Comparison of ENCODE assay signal across 10 cellular contexts in the genomic region with DNA sequence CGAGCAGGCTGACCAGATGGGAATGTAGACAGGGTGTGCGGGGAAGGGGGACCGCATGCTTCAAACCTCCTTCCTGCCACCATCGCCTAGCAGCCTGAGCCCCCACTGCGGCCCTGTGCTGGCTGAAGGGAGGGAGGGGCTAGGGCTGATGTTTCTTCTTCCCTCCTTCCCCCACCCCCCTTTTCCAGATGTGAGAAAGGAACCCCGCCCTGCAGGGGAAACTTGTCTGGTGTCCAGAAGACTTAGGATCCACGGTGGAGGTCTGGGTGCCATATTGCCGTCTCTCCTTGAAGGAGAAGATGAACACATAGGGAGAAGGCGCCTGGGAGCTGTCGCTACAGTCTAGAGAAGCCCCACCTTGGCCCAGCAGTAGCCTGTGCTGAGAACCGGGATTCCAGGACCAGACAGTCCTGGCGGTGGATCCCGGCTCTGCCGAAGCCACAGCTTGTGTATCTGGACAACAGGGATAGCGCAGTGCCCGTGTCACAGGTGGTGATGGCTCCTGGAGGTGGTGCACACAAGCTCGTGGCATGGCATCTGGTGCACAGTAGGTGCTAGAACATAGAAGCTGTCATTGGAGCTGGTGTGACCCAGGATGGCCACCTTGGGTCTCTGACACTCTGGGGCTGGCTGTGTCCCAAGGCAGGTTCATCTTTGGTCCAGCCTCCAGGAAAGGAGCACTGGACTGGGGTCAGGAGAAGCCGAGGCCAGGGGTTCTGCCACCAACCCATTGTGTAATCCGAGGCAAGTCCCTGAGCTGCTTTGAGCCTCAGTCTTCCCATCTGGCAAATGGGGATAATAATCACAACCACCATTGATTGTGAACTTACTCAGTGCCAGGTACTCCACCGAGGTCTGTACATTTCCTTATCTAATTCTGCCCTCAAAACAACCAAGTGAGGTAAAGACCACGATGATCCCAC.
A peak's percentile ranks its signal among the peaks of the same experiment; 100 is the strongest.
DNase-seq lines count a peak whose midpoint lies in the region; TF ChIP-seq lines count a peak whose summit lies in the region.
"Had no signal": no experiment of that assay in that cellular context is flagged by ENCODE, and none has a peak within 500 bp of the region (broad histone marks: within the 10 kb centered on the region; RNA-seq: fewer than 3 reads in every experiment).

No MANE protein-coding gene starts in this region.

- H2BK5ac ChIP-seq in mesenchymal stem cell (ENCODE audit: low read depth, low read length, poor library complexity, severe bottlenecking): no peak overlapping the region

- H4K91ac ChIP-seq in mesenchymal stem cell (ENCODE audit: low read length): peak overlapping the region; percentile 100

- H2AFZ ChIP-seq in mesenchymal stem cell (ENCODE audit: low read depth, low read length): no peak overlapping the region
- H2AFZ ChIP-seq in Karpas-422 (ENCODE audit: low read length): no peak overlapping the region

- peak overlapping the region; percentile 99 for H2BK15ac ChIP-seq in mesenchymal stem cell (ENCODE audit: low read depth, poor library complexity, severe bottlenecking)

- no peaks in the 10 kb centered on the region for H3K9me2 ChIP-seq in Karpas-422 (replicated peaks; ENCODE audit: insufficient read depth, low read length)

- peak overlapping the region; percentile 98 to 100 for H3K18ac ChIP-seq in mesenchymal stem cell (ENCODE audit: low read depth in 1 of 2, low read length in 2 of 2)

- H3K4me3 ChIP-seq in mesenchymal stem cell (ENCODE audit: insufficient read depth in 1 of 2, low read depth in 1 of 2, low read length in 2 of 2) (no peak overlapping the region), subcutaneous abdominal adipose tissue (ENCODE audit: low read depth in 1 of 5, low read length in 5 of 5) (no peak overlapping the region), Karpas-422 (ENCODE audit: low read length) (no peak overlapping the region)

- H3K9me3 ChIP-seq in mesenchymal stem cell (ENCODE audit: control insufficient read depth, low read length) (no peaks in the 10 kb centered on the region), subcutaneous abdominal adipose tissue (ENCODE audit: control insufficient read depth in 5 of 5, low read length in 5 of 5) (peaks cover 0 to 3% (median 0%) of the 10 kb centered on the region in 5 donors), Karpas-422 (ENCODE audit: low read length) (peaks cover 2% of the 10 kb centered on the region; the same call in 1 of the 2 replicates)

- H3K36me3 Mint-ChIP-seq in brain: peaks cover 4% of the 10 kb centered on the region

- H3K4me1 Mint-ChIP-seq in brain: peaks cover 72% of the 10 kb centered on the region

- peaks cover 38% of the 10 kb centered on the region for H3K4me1 ChIP-seq in mesenchymal stem cell (ENCODE audit: control insufficient read depth, insufficient read depth, low read depth, low read length)
- H3K4me1 ChIP-seq in subcutaneous abdominal adipose tissue (ENCODE audit: control insufficient read depth in 5 of 5, insufficient read depth in 5 of 5, low read length in 5 of 5): peaks cover 2 to 45% (median 23%) of the 10 kb centered on the region in 5 donors
- H3K4me1 ChIP-seq in Karpas-422 (ENCODE audit: low read length): peaks cover 25% of the 10 kb centered on the region

- no peaks in the 10 kb centered on the region for H3K79me2 ChIP-seq in Karpas-422 (ENCODE audit: low read length)

- H3K9ac ChIP-seq in mesenchymal stem cell (ENCODE audit: low read length) (peak overlapping the region; percentile 98), subcutaneous abdominal adipose tissue (ENCODE audit: low read length in 5 of 5) (peak overlapping the region in 3 of 5 donors; percentile 87 to 95 (median 94)), Karpas-422 (ENCODE audit: low read length) (no peak overlapping the region)

- no peaks in the 10 kb centered on the region for H4K20me1 ChIP-seq in Karpas-422 (ENCODE audit: insufficient read depth, low read depth, low read length)

- H3K4ac ChIP-seq in mesenchymal stem cell (ENCODE audit: low read depth in 1 of 2, low read length in 2 of 2): peak overlapping the region; percentile 84 to 95

- DNase-seq in DMS 273 (lab: John Stamatoyannopoulos, UW; ENCODE audit: unreplicated experiment): peak; percentile 49
- DNase-seq in DMS 273 treated with DMSO at 0.1 percent for 48 hours (lab: John Stamatoyannopoulos, UW): no peak
- peak; percentile 58 for DNase-seq in mesenchymal stem cell
- DNase-seq in NCI-H1436 (lab: John Stamatoyannopoulos, UW): no peak
- DNase-seq in Karpas-422: no peak
- no peak for DNase-seq in NCI-H1694 (lab: John Stamatoyannopoulos, UW)
- DNase-seq: 8988T, NCI-H1092 had no signal

- H3K9me3 Mint-ChIP-seq in brain: peaks cover 3 to 12% (median 11%) of the 10 kb centered on the region in 5 experiments

- H3K27ac Mint-ChIP-seq in brain: peak overlapping the region; percentile 95 to 99 (median 99)

- H3K4me3 Mint-ChIP-seq in brain: peak overlapping the region in 2 of 5 experiments; percentile 70 to 84

- H3K36me3 ChIP-seq in mesenchymal stem cell (ENCODE audit: control insufficient read depth in 1 of 2, insufficient read depth in 2 of 2, low read depth in 1 of 2, low read length in 2 of 2): no peaks in the 10 kb centered on the region
- H3K36me3 ChIP-seq in subcutaneous abdominal adipose tissue (ENCODE audit: control insufficient read depth in 5 of 5, insufficient read depth in 5 of 5, low read length in 5 of 5): no peaks in the 10 kb centered on the region
- no peaks in the 10 kb centered on the region for H3K36me3 ChIP-seq in Karpas-422 (ENCODE audit: insufficient read depth, low read length)

- no peak for TF ChIP-seq CTCF in brain (conservative IDR thresholded peaks at IDR 0.05)

- peak overlapping the region in 1 of 2 experiments; percentile 10 for H3K23ac ChIP-seq in mesenchymal stem cell (ENCODE audit: low read length in 2 of 2)

- H3K27me3 ChIP-seq in mesenchymal stem cell (ENCODE audit: control insufficient read depth in 1 of 2, insufficient read depth in 1 of 2, low read length in 2 of 2) (no peaks in the 10 kb centered on the region), subcutaneous abdominal adipose tissue (ENCODE audit: control insufficient read depth in 5 of 5, insufficient read depth in 4 of 5, low read length in 5 of 5) (no peaks in the 10 kb centered on the region), Karpas-422 (ENCODE audit: low read length) (no peaks in the 10 kb centered on the region)

- H4K8ac ChIP-seq in mesenchymal stem cell (ENCODE audit: low read length): peak overlapping the region; percentile 100

- H2AK5ac ChIP-seq in mesenchymal stem cell (ENCODE audit: low read length, severe bottlenecking): peak overlapping the region; percentile 97

- H3K4me2 ChIP-seq in mesenchymal stem cell (ENCODE audit: low read length, poor library complexity, severe bottlenecking) (no peak overlapping the region), Karpas-422 (ENCODE audit: low read depth, low read length, poor library complexity, severe bottlenecking) (no peak overlapping the region)

- peaks cover 3% of the 10 kb centered on the region for H3K27me3 Mint-ChIP-seq in brain

- peak overlapping the region; percentile 69 to 98 for H2BK12ac ChIP-seq in mesenchymal stem cell (ENCODE audit: low read length in 2 of 2)

- H2BK120ac ChIP-seq in mesenchymal stem cell (ENCODE audit: low read depth, low read length): peak overlapping the region; percentile 100

- H3K27ac ChIP-seq in mesenchymal stem cell (ENCODE audit: low read length, poor library complexity, severe bottlenecking): no peak overlapping the region
- peak overlapping the region; percentile 98 for H3K27ac ChIP-seq in subcutaneous abdominal adipose tissue (ENCODE audit: low read depth, low read length)
- no peak overlapping the region for H3K27ac ChIP-seq in Karpas-422 (ENCODE audit: low read length)

- 71% methylated on average over 19 of the region's 21 CpGs for WGBS in mesenchymal stem cell

- peak overlapping the region in 1 of 2 experiments; percentile 30 for H3K14ac ChIP-seq in mesenchymal stem cell (ENCODE audit: low read length in 2 of 2)

- peaks cover 1% of the 10 kb centered on the region for H3K79me1 ChIP-seq in mesenchymal stem cell (replicated peaks; ENCODE audit: low read length, poor library complexity, severe bottlenecking)

Comparison
In these comparisons a context has a peak if more than half of its experiments do, and no peak if none do; other contexts are left out.
1. DNase-seq: peak in DMS 273 (single experiment) and mesenchymal stem cell (single experiment); none in DMS 273 treated with DMSO at 0.1 percent for 48 hours (single experiment), NCI-H1436 (single experiment), Karpas-422 (single experiment) and NCI-H1694 (single experiment).